ENCODE assay signal across 26 cellular contexts in the genomic region with DNA sequence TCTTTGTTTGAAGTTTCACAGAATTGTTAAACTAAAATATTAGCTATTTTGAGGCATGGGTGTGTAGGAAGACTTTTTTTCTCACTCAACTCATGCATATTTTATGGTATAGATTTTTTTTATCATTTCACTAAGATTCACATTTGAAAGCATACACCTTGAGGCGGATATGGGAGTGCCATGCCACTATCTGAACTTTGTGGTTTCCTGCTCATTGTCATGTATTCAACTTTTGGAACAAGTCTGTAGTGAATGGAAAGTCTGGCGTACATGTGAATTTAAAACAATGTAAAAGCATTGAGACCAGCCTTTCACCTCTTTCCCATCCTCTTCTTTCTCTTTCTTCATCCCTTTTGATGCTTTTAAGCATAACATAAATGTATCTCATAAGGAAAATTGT.
"Had no signal": no experiment of that assay in that cellular context is flagged by ENCODE, and none has a peak within 500 bp of the region (broad histone marks: within the 10 kb centered on the region; RNA-seq: fewer than 3 reads in every experiment).

No MANE protein-coding gene starts in this region.

- H3K4me1 ChIP-seq: esophagus squamous epithelium had no signal

- H3K27me3 ChIP-seq: brain microvascular endothelial cell, esophagus squamous epithelium had no signal

- ATAC-seq: activated CD4-positive, CD25-positive, alpha-beta regulatory T cell treated with anti-CD3 and anti-CD28 coated beads, Interleukin-2, amount 50 U/mL, for 24 hours; activated CD8-positive, alpha-beta T cell treated with anti-CD3 and anti-CD28 coated beads for 36 hours; activated T-cell treated with anti-CD3 and anti-CD28 coated beads, Interleukin-2, amount 50 U/mL, for 4 hours; activated T-helper 17 cell treated with anti-CD3 and anti-CD28 coated beads, Interleukin-2, amount 50 U/mL, for 72 hours; effector memory CD8-positive, alpha-beta T cell had no signal

- H3K36me3 ChIP-seq: brain microvascular endothelial cell, esophagus squamous epithelium, WERI-Rb-1 had no signal

- H3K4me3 ChIP-seq: esophagus squamous epithelium had no signal

- DNase-seq: activated B cell treated with CpG ODN at 0.5 μM for 24 hours; activated CD4-positive, alpha-beta T cell treated with anti-CD3 and anti-CD28 coated beads for 48 hours; activated CD4-positive, alpha-beta T cell treated with anti-CD3 and anti-CD28 coated beads, Interleukin-2, amount 50 U/mL, for 1 hour; activated CD4-positive, alpha-beta T cell treated with anti-CD3 and anti-CD28 coated beads, Interleukin-2, amount 50 U/mL, for 48 hours; activated CD8-positive, alpha-beta memory T cell treated with anti-CD3 and anti-CD28 coated beads for 24 hours; activated CD8-positive, alpha-beta T cell treated with anti-CD3 and anti-CD28 coated beads for 36 hours; activated effector memory CD4-positive, alpha-beta T cell treated with Interleukin-2 at 50 U/mL for 16 hours; activated gamma-delta T cell treated with Interleukin-2 at 50 U/mL for 16 hours; activated naive CD4-positive, alpha-beta T cell treated with anti-CD3 and anti-CD28 coated beads, Interleukin-2, amount 50 U/mL, for 16 hours; activated naive CD4-positive, alpha-beta T cell treated with Interleukin-2 at 50 U/mL for 16 hours; activated T-cell treated with anti-CD3 and anti-CD28 coated beads, Interleukin-2, amount 50 U/mL, for 4 hours; amniotic stem cell; anterior cingulate cortex; brain microvascular endothelial cell; caudate nucleus; cortex of kidney; dermis blood vessel endothelial cell; effector CD4-positive, alpha-beta T cell; effector memory CD8-positive, alpha-beta T cell; esophagus squamous epithelium; head of caudate nucleus; T1000; WERI-Rb-1 had no signal

- H3K27ac ChIP-seq: brain microvascular endothelial cell, epithelial cell of prostate, esophagus squamous epithelium, WERI-Rb-1 had no signal
